ENCODE assay signal across 2 cellular contexts in genomic region chr2:203441463-203441862, GRCh38.
TF ChIP-seq lines count a peak whose summit lies in the region.

No MANE protein-coding gene starts in this region.

TF ChIP-seq in IMR-90, 13 proteins besides CTCF, POLR2A, EP300 and RAD21 (continued from another document):
- no peak for TF ChIP-seq ELK1 (IDR thresholded peaks at IDR 0.05; ENCODE audit: borderline replicate concordance, low read depth, low read length)

TF ChIP-seq in WTC11, 78 proteins besides CTCF, POLR2A, EP300 and RAD21 (continued from another document):
- TF ChIP-seq STAT6 (CRISPR knock-in tag; conservative IDR thresholded peaks at IDR 0.05; ENCODE audit: low read depth): no peak
- TF ChIP-seq, protein P1, sequence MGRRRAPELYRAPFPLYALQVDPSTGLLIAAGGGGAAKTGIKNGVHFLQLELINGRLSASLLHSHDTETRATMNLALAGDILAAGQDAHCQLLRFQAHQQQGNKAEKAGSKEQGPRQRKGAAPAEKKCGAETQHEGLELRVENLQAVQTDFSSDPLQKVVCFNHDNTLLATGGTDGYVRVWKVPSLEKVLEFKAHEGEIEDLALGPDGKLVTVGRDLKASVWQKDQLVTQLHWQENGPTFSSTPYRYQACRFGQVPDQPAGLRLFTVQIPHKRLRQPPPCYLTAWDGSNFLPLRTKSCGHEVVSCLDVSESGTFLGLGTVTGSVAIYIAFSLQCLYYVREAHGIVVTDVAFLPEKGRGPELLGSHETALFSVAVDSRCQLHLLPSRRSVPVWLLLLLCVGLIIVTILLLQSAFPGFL (CRISPR knock-in tag; IDR thresholded peaks at IDR 0.05; ENCODE audit: borderline replicate concordance): no peak
- TF ChIP-seq CREM (CRISPR knock-in tag; IDR thresholded peaks at IDR 0.05): no peak
- no peak for TF ChIP-seq ZNF263 (CRISPR knock-in tag; IDR thresholded peaks at IDR 0.05; ENCODE audit: low read depth)
- TF ChIP-seq, protein P2, sequence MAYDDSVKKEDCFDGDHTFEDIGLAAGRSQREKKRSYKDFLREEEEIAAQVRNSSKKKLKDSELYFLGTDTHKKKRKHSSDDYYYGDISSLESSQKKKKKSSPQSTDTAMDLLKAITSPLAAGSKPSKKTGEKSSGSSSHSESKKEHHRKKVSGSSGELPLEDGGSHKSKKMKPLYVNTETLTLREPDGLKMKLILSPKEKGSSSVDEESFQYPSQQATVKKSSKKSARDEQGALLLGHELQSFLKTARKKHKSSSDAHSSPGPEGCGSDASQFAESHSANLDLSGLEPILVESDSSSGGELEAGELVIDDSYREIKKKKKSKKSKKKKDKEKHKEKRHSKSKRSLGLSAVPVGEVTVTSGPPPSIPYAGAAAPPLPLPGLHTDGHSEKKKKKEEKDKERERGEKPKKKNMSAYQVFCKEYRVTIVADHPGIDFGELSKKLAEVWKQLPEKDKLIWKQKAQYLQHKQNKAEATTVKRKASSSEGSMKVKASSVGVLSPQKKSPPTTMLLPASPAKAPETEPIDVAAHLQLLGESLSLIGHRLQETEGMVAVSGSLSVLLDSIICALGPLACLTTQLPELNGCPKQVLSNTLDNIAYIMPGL (CRISPR knock-in tag; IDR thresholded peaks at IDR 0.05): no peak
- no peak for TF ChIP-seq GRHL2 (CRISPR knock-in tag; IDR thresholded peaks at IDR 0.05; ENCODE audit: insufficient replicate concordance, severe bottlenecking)
- TF ChIP-seq ZNF219 (CRISPR knock-in tag; IDR thresholded peaks at IDR 0.05; ENCODE audit: borderline replicate concordance): no peak
- no peak for TF ChIP-seq GTF2I (CRISPR knock-in tag; conservative IDR thresholded peaks at IDR 0.05)
- TF ChIP-seq, protein P3, sequence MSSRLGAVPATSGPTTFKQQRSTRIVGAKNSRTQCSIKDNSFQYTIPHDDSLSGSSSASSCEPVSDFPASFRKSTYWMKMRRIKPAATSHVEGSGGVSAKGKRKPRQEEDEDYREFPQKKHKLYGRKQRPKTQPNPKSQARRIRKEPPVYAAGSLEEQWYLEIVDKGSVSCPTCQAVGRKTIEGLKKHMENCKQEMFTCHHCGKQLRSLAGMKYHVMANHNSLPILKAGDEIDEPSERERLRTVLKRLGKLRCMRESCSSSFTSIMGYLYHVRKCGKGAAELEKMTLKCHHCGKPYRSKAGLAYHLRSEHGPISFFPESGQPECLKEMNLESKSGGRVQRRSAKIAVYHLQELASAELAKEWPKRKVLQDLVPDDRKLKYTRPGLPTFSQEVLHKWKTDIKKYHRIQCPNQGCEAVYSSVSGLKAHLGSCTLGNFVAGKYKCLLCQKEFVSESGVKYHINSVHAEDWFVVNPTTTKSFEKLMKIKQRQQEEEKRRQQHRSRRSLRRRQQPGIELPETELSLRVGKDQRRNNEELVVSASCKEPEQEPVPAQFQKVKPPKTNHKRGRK (CRISPR knock-in tag; IDR thresholded peaks at IDR 0.05; ENCODE audit: borderline replicate concordance): no peak
